ENCODE assay signal across 13 cellular contexts in genomic region chr19:49559443-49559842, GRCh38. TPM values are rescaled to one million over a fixed set of nuclear protein-coding genes. Genes with fewer than 3 reads are reported as not detected.
DNase-seq lines count a peak whose midpoint lies in the region; ATAC-seq and TF ChIP-seq lines count a peak whose summit lies in the region.
"Had no signal": no experiment of that assay in that cellular context is flagged by ENCODE, and none has a peak within 500 bp of the region (broad histone marks: within the 10 kb centered on the region; RNA-seq: fewer than 3 reads in every experiment).

No MANE protein-coding gene starts in this region.

- intact Hi-C loops in activated CD4-positive, alpha-beta T cell treated with anti-CD3 and anti-CD28 coated beads, Interleukin-2, amount 10 ng/mL, durations not matched to agents 24 days and 14 days (cut with micrococcal nuclease) = no loop called here
- intact Hi-C loops in PC-9 (cut with micrococcal nuclease; ENCODE audit: unreplicated experiment) = no loop called here

- no peaks in the 10 kb centered on the region for H3K27me3 Mint-ChIP-seq in activated CD4-positive, alpha-beta T cell treated with anti-CD3 and anti-CD28 coated beads, Interleukin-2, amount 10 ng/mL, durations not matched to agents 24 days and 14 days
- H3K27me3 Mint-ChIP-seq in WTC11 (ENCODE audit: low read depth) = no peaks in the 10 kb centered on the region
- no peaks in the 10 kb centered on the region for H3K27me3 Mint-ChIP-seq in effector memory CD8-positive, alpha-beta T cell

- H3K27me3 ChIP-seq in PC-9 (ENCODE audit: insufficient read depth, low read depth) = no peaks in the 10 kb centered on the region

- BruUV-seq in PC-9 (replicated peaks; lab: Mats Ljungman, UMichigan) = no TSS peak

- no peaks in the 10 kb centered on the region for H3K36me3 ChIP-seq in PC-9 (ENCODE audit: low read depth)

- POLR2A ChIA-PET in WTC11 (lab: Charles Lee) = interaction anchor here (0.7 to 1.3 kb wide), 2 partner anchors 63 to 410 kb away, joined by 4 read pairs; partner anchors contain the start of gene RPS11
- POLR2A ChIA-PET in PC-9 (lab: Charles Lee; ENCODE audit: unreplicated experiment) = interaction anchor here (0.5 kb wide), 1 partner anchor 13 kb away, joined by 3 read pairs; no protein-coding TSS in a partner anchor

- no peaks in the 10 kb centered on the region for H3K4me1 ChIP-seq in PC-9 (replicated peaks; ENCODE audit: insufficient read depth)

- peaks cover 43% of the 10 kb centered on the region for H3K36me3 Mint-ChIP-seq in activated CD4-positive, alpha-beta T cell treated with anti-CD3 and anti-CD28 coated beads, Interleukin-2, amount 10 ng/mL, durations not matched to agents 24 days and 14 days (ENCODE audit: low read depth)
- H3K36me3 Mint-ChIP-seq in WTC11 = peaks cover 28% of the 10 kb centered on the region
- H3K36me3 Mint-ChIP-seq in effector memory CD8-positive, alpha-beta T cell (ENCODE audit: insufficient read depth) = peaks cover 38% of the 10 kb centered on the region
- peaks cover 93% of the 10 kb centered on the region for H3K36me3 Mint-ChIP-seq in stimulated activated effector memory CD8-positive, alpha-beta T cell treated with anti-CD3 and anti-CD28 coated beads, Interleukin-12 subunit alpha, Interleukin-12 subunit beta, amount 100 ng/mL, for 72 hours

- ATAC-seq in WTC11 = no peak
- no peak for ATAC-seq in effector memory CD8-positive, alpha-beta T cell (replicated peaks)
- ATAC-seq in stimulated activated effector memory CD8-positive, alpha-beta T cell treated with anti-CD3 and anti-CD28 coated beads, Interleukin-12 subunit alpha, Interleukin-12 subunit beta, amount 100 ng/mL, for 72 hours = no peak

- H3K9me2 ChIP-seq in PC-9 (ENCODE audit: insufficient read depth) = no peaks in the 10 kb centered on the region

- H3K9me3 Mint-ChIP-seq in activated CD4-positive, alpha-beta T cell treated with anti-CD3 and anti-CD28 coated beads, Interleukin-2, amount 10 ng/mL, durations not matched to agents 24 days and 14 days = no peaks in the 10 kb centered on the region
- no peaks in the 10 kb centered on the region for H3K9me3 Mint-ChIP-seq in WTC11
- H3K9me3 Mint-ChIP-seq in effector memory CD8-positive, alpha-beta T cell = peaks cover 0 to 6% of the 10 kb centered on the region in 2 donors
- no peaks in the 10 kb centered on the region for H3K9me3 Mint-ChIP-seq in stimulated activated effector memory CD8-positive, alpha-beta T cell treated with anti-CD3 and anti-CD28 coated beads, Interleukin-12 subunit alpha, Interleukin-12 subunit beta, amount 100 ng/mL, for 72 hours

- H3K4me3 ChIP-seq in PC-9 = no peak overlapping the region

- H2AFZ ChIP-seq in PC-9 = no peak overlapping the region

- peaks cover under 1% of the 10 kb centered on the region for H3K79me2 ChIP-seq in PC-9 (ENCODE audit: low read depth)

- H3K4me3 Mint-ChIP-seq in activated CD4-positive, alpha-beta T cell treated with anti-CD3 and anti-CD28 coated beads, Interleukin-2, amount 10 ng/mL, durations not matched to agents 24 days and 14 days = peak overlapping the region; percentile 89
- H3K4me3 Mint-ChIP-seq in WTC11 = no peak overlapping the region
- H3K4me3 Mint-ChIP-seq in effector memory CD8-positive, alpha-beta T cell = peak overlapping the region; percentile 79 to 91
- H3K4me3 Mint-ChIP-seq in stimulated activated effector memory CD8-positive, alpha-beta T cell treated with anti-CD3 and anti-CD28 coated beads, Interleukin-12 subunit alpha, Interleukin-12 subunit beta, amount 100 ng/mL, for 72 hours = peak overlapping the region; percentile 82

- CTCF ChIA-PET in WTC11 (lab: Charles Lee) (interaction anchor here (0.7 to 7.6 kb wide), 5 partner anchors 12 to 86 kb away, joined by 3 to 95 read pairs (median 3); partner anchors contain the start of gene FLT3LG), PC-9 (lab: Charles Lee) (no interaction called here)

- no peak for TF ChIP-seq CTCF in WTC11 (IDR thresholded peaks at IDR 0.05)
- TF ChIP-seq CTCF in PC-9 (conservative IDR thresholded peaks at IDR 0.05) = no peak

- no peak for DNase-seq in activated CD4-positive, alpha-beta T cell treated with anti-CD3 and anti-CD28 coated beads, Interleukin-2, amount 10 ng/mL, durations not matched to agents 24 days and 14 days
- DNase-seq in activated CD4-positive, alpha-beta T cell treated with anti-CD3 and anti-CD28 coated beads for 1 hour = no peak
- no peak for DNase-seq in WTC11 (ENCODE audit: low spot score)
- no peak for DNase-seq in effector memory CD8-positive, alpha-beta T cell
- no peak for DNase-seq in stimulated activated effector memory CD8-positive, alpha-beta T cell treated with anti-CD3 and anti-CD28 coated beads, Interleukin-12 subunit alpha, Interleukin-12 subunit beta, amount 100 ng/mL, for 72 hours (ENCODE audit: low spot score in 2 of 2)
- DNase-seq in stimulated activated CD4-positive, alpha-beta T cell treated with anti-CD3 and anti-CD28 coated beads, Interleukin-15, amount 100 ng/mL, for 24 hours = no peak
- DNase-seq in PC-9 = no peak
- no peak for DNase-seq in mucosa of gallbladder (ENCODE audit: low spot score)
- DNase-seq: COR-L47, NCI-H2081, NCI-H748 treated with DMSO at 0.1 percent for 48 hours, RPMI8226 had no signal

- H3K4me1 Mint-ChIP-seq in activated CD4-positive, alpha-beta T cell treated with anti-CD3 and anti-CD28 coated beads, Interleukin-2, amount 10 ng/mL, durations not matched to agents 24 days and 14 days = peaks cover 73% of the 10 kb centered on the region
- peaks cover 24% of the 10 kb centered on the region for H3K4me1 Mint-ChIP-seq in WTC11
- H3K4me1 Mint-ChIP-seq in effector memory CD8-positive, alpha-beta T cell (ENCODE audit: low read depth in 2 of 2) = peaks cover 55 to 56% of the 10 kb centered on the region in 2 donors
- H3K4me1 Mint-ChIP-seq in stimulated activated effector memory CD8-positive, alpha-beta T cell treated with anti-CD3 and anti-CD28 coated beads, Interleukin-12 subunit alpha, Interleukin-12 subunit beta, amount 100 ng/mL, for 72 hours = peaks cover 68% of the 10 kb centered on the region

- peaks cover 7% of the 10 kb centered on the region for H4K20me1 ChIP-seq in PC-9 (ENCODE audit: insufficient read depth)

- H3K27ac ChIP-seq in PC-9 = no peak overlapping the region

- H3F3A ChIP-seq in PC-9 (ENCODE audit: insufficient read depth, low read depth) = peaks cover 9% of the 10 kb centered on the region; the same call in 1 of the 2 replicates

- H3K27ac Mint-ChIP-seq in activated CD4-positive, alpha-beta T cell treated with anti-CD3 and anti-CD28 coated beads, Interleukin-2, amount 10 ng/mL, durations not matched to agents 24 days and 14 days = peak overlapping the region; percentile 97
- H3K27ac Mint-ChIP-seq in WTC11 = peak overlapping the region; percentile 91; the same call in 1 of the 2 replicates
- peak overlapping the region; percentile 92 to 93 for H3K27ac Mint-ChIP-seq in effector memory CD8-positive, alpha-beta T cell
- H3K27ac Mint-ChIP-seq in stimulated activated effector memory CD8-positive, alpha-beta T cell treated with anti-CD3 and anti-CD28 coated beads, Interleukin-12 subunit alpha, Interleukin-12 subunit beta, amount 100 ng/mL, for 72 hours = peak overlapping the region; percentile 95

- H3K9me3 ChIP-seq in PC-9 (ENCODE audit: insufficient read depth, low read depth) = no peaks in the 10 kb centered on the region

- no peak overlapping the region for H3K4me2 ChIP-seq in PC-9

TF ChIP-seq in WTC11, 78 proteins besides CTCF, POLR2A, EP300 and RAD21 (continues in another document):
- TF ChIP-seq ATF1 (CRISPR knock-in tag; IDR thresholded peaks at IDR 0.05) = no peak
- TF ChIP-seq SMAD3 (CRISPR knock-in tag; IDR thresholded peaks at IDR 0.05; ENCODE audit: borderline replicate concordance) = no peak
- no peak for TF ChIP-seq TCF7 (CRISPR knock-in tag; IDR thresholded peaks at IDR 0.05; ENCODE audit: low read depth)
- TF ChIP-seq EMX1 (CRISPR knock-in tag; IDR thresholded peaks at IDR 0.05) = no peak
- no peak for TF ChIP-seq ZNF121 (CRISPR knock-in tag; IDR thresholded peaks at IDR 0.05)
- no peak for TF ChIP-seq ZNF671 (CRISPR knock-in tag; IDR thresholded peaks at IDR 0.05)
- no peak for TF ChIP-seq ZNF416 (CRISPR knock-in tag; IDR thresholded peaks at IDR 0.05)

RNA-seq across cellular contexts. Expression of gene NOSIP, which starts 20.9 kb away (rescaled TPM):
- total RNA-seq in activated CD4-positive, alpha-beta T cell treated with anti-CD3 and anti-CD28 coated beads, Interleukin-2, amount 10 ng/mL, durations not matched to agents 24 days and 14 days = 66.1 and 68.5 TPM in 2 replicates
- 82.3 to 97.9 TPM (median 87.6 TPM) in 3 replicates for total RNA-seq in WTC11 (2021)
- total RNA-seq in PC-9 (2021) = 63.6 and 71.3 TPM in 2 replicates
- total RNA-seq in mucosa of gallbladder = 56.3 TPM

RNA-seq across cellular contexts. Expression of gene PRRG2, which starts 21.7 kb away (rescaled TPM):
- 0.56 and 1.0 TPM in 2 replicates for total RNA-seq in activated CD4-positive, alpha-beta T cell treated with anti-CD3 and anti-CD28 coated beads, Interleukin-2, amount 10 ng/mL, durations not matched to agents 24 days and 14 days
- 5.9 to 7.0 TPM (median 6.9 TPM) in 3 replicates for total RNA-seq in WTC11 (2021)
- total RNA-seq in PC-9 (2021) = 16.2 TPM in 2 replicates
- total RNA-seq in mucosa of gallbladder = 18.2 TPM
- total RNA-seq: M059J had no signal

RNA-seq across cellular contexts. Expression of gene PRR12, which starts 31.5 kb away (rescaled TPM):
- 31.1 and 32.7 TPM in 2 replicates for total RNA-seq in activated CD4-positive, alpha-beta T cell treated with anti-CD3 and anti-CD28 coated beads, Interleukin-2, amount 10 ng/mL, durations not matched to agents 24 days and 14 days
- total RNA-seq in WTC11 (2021) = 78.6 to 86.1 TPM (median 83.3 TPM) in 3 replicates
- 40.4 and 41.3 TPM in 2 replicates for total RNA-seq in PC-9 (2021)
- 42.7 TPM for total RNA-seq in mucosa of gallbladder

RNA-seq across cellular contexts. Expression of gene RCN3, which starts 31.6 kb away (rescaled TPM):
- total RNA-seq in activated CD4-positive, alpha-beta T cell treated with anti-CD3 and anti-CD28 coated beads, Interleukin-2, amount 10 ng/mL, durations not matched to agents 24 days and 14 days = 2.0 and 4.3 TPM in 2 replicates
- 14.3 to 20.6 TPM (median 20.3 TPM) in 3 replicates for total RNA-seq in WTC11 (2021)
- total RNA-seq in PC-9 (2021) = 0.75 and 0.96 TPM in 2 replicates
- total RNA-seq in mucosa of gallbladder = 42.8 TPM

RNA-seq across cellular contexts. Expression of gene FCGRT, which starts 47.0 kb away (rescaled TPM):
- total RNA-seq in activated CD4-positive, alpha-beta T cell treated with anti-CD3 and anti-CD28 coated beads, Interleukin-2, amount 10 ng/mL, durations not matched to agents 24 days and 14 days = 0.99 and 1.1 TPM in 2 replicates
- total RNA-seq in WTC11 (2021) = 53.8 to 69.9 TPM (median 61.2 TPM) in 3 replicates
- total RNA-seq in PC-9 (2021) = 4.8 and 6.7 TPM in 2 replicates
- 320 TPM for total RNA-seq in mucosa of gallbladder
